In genomic region chr19:10553943-10554381, GRCh38 we compare ENCODE assay signal across 1 cellular context.
TF ChIP-seq lines count a peak whose summit lies in the region.

No MANE protein-coding gene starts in this region.

TF ChIP-seq in HCT116, 20 proteins besides CTCF, POLR2A, EP300 and RAD21:
- TF ChIP-seq REST (IDR thresholded peaks at IDR 0.05; ENCODE audit: low read depth) (no peak), SRF (IDR thresholded peaks at IDR 0.05; ENCODE audit: low read depth) (no peak), ZBTB33 (IDR thresholded peaks at IDR 0.05; ENCODE audit: extremely low read depth, insufficient replicate concordance, low read length) (no peak), ELF1 (IDR thresholded peaks at IDR 0.05; ENCODE audit: borderline replicate concordance, low read depth) (no peak), CEBPB (IDR thresholded peaks at IDR 0.05; ENCODE audit: low read depth) (no peak), CBX3 (IDR thresholded peaks at IDR 0.05; ENCODE audit: low read depth) (no peak), EZH2 (IDR thresholded peaks at IDR 0.05) (no peak), TCF7L2 (IDR thresholded peaks at IDR 0.05; ENCODE audit: borderline replicate concordance, extremely low read depth, insufficient read depth, insufficient read length) (no peak), FOSL1 (IDR thresholded peaks at IDR 0.05; ENCODE audit: low read depth) (no peak), SP1 (IDR thresholded peaks at IDR 0.05; ENCODE audit: low read depth) (no peak), POLR2AphosphoS5 (IDR thresholded peaks at IDR 0.05; ENCODE audit: low read depth, low read length) (no peak), MAX (IDR thresholded peaks at IDR 0.05) (no peak)
